ENCODE assay signal across 13 cellular contexts in the genomic region with DNA sequence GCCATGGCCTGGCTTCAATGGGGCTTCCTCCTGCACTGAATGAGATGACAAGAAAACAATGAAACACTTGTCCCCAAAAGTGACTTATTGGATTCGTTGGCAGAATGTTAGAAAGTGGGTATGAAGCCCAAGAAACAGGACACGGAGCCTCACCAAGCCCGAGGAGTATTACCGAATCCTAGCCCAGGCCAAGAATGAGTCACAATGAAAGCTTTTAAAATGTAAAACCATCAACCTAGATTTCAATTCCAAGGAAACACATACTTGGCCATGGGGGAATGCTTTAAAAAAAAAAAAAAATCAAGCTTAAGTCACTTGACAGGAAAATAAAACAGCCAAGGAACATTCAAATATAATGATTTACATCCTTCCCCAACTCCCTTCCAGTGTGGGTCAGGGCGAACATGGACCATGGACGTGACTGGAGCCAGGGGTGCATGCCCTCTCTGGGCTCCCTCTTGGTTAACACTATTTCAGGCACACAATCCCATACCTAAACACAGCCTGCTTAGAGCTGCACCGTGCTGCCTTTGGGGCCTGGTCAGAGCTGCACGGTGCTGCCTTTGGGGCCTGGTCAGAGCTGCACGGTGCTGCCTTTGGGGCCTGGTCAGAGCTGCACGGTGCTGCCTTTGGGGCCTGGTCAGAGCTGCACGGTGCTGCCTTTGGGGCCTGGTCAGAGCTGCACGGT. TPM values are rescaled to one million over a fixed set of nuclear protein-coding genes. Genes with fewer than 3 reads are reported as not detected.
A peak's percentile ranks its signal among the peaks of the same experiment; 100 is the strongest.
DNase-seq lines count a peak whose midpoint lies in the region; ATAC-seq and TF ChIP-seq lines count a peak whose summit lies in the region.
"Had no signal": no experiment of that assay in that cellular context is flagged by ENCODE, and none has a peak within 500 bp of the region (broad histone marks: within the 10 kb centered on the region; RNA-seq: fewer than 3 reads in every experiment).

No MANE protein-coding gene starts in this region.

- no peaks in the 10 kb centered on the region for H3K9me3 ChIP-seq in skeletal muscle satellite cell (replicated peaks; ENCODE audit: low read length)

- H3K4me3 Mint-ChIP-seq in activated CD4-positive, alpha-beta memory T cell treated with anti-CD3 and anti-CD28 coated beads, Interleukin-2, amount 10 ng/mL, durations not matched to agents 7 days and 5 days = no peak overlapping the region

- DNase-seq in Daoy (ENCODE audit: low read depth) (peak; percentile 56), foreskin melanocyte (peak; percentile 70), NCI-H1930 (lab: John Stamatoyannopoulos, UW) (no peak), midbrain (lab: John Stamatoyannopoulos, UW) (no peak)
- DNase-seq in activated CD4-positive, alpha-beta memory T cell treated with anti-CD3 and anti-CD28 coated beads, Interleukin-2, amount 10 ng/mL, durations not matched to agents 7 days and 5 days = no peak
- no peak for DNase-seq in activated CD4-positive, alpha-beta T cell treated with anti-CD3 and anti-CD28 coated beads, Interleukin-2, amount 50 U/mL, for 48 hours
- DNase-seq: activated CD4-positive, alpha-beta T cell treated with anti-CD3 and anti-CD28 coated beads for 4 hours; activated naive CD4-positive, alpha-beta T cell treated with anti-CD3 and anti-CD28 coated beads, Interleukin-2, amount 10 ng/mL, durations not matched to agents 7 days and 5 days; NCI-H774 had no signal

- H3K4me3 ChIP-seq in skeletal muscle satellite cell (ENCODE audit: low read length) = no peak overlapping the region
- H3K4me3 ChIP-seq: dorsolateral prefrontal cortex, skin epidermis had no signal

- no peaks in the 10 kb centered on the region for H3K36me3 ChIP-seq in skeletal muscle satellite cell (ENCODE audit: insufficient read depth, low read length)

- H3K27me3 Mint-ChIP-seq in activated CD4-positive, alpha-beta memory T cell treated with anti-CD3 and anti-CD28 coated beads, Interleukin-2, amount 10 ng/mL, durations not matched to agents 7 days and 5 days = no peaks in the 10 kb centered on the region

- CTCF ChIA-PET in activated CD4-positive, alpha-beta memory T cell treated with anti-CD3 and anti-CD28 coated beads, Interleukin-2, amount 10 ng/mL, durations not matched to agents 7 days and 5 days (lab: Charles Lee) = interaction anchor here (1.0 to 1.3 kb wide), 4 partner anchors 12 to 204 kb away, joined by 3 to 6 read pairs (median 4); no protein-coding TSS in a partner anchor

- peaks cover 15% of the 10 kb centered on the region for H3K36me3 Mint-ChIP-seq in activated CD4-positive, alpha-beta memory T cell treated with anti-CD3 and anti-CD28 coated beads, Interleukin-2, amount 10 ng/mL, durations not matched to agents 7 days and 5 days (ENCODE audit: low read depth)

- peak; percentile 44 for ATAC-seq in SK-N-SH treated with all-trans-retinoic acid at 6 μM for 48 hours

- POLR2A ChIA-PET in activated CD4-positive, alpha-beta memory T cell treated with anti-CD3 and anti-CD28 coated beads, Interleukin-2, amount 10 ng/mL, durations not matched to agents 7 days and 5 days (lab: Charles Lee) = interaction anchor here (2.1 kb wide), 1 partner anchor 384 kb away, joined by 6 read pairs; the partner anchor contains the start of gene ATP5F1E

- H3K4me1 ChIP-seq in skeletal muscle satellite cell (ENCODE audit: control insufficient read depth, insufficient read depth, low read length) = peaks cover 26% of the 10 kb centered on the region

- H3K9me3 Mint-ChIP-seq in activated CD4-positive, alpha-beta memory T cell treated with anti-CD3 and anti-CD28 coated beads, Interleukin-2, amount 10 ng/mL, durations not matched to agents 7 days and 5 days = no peaks in the 10 kb centered on the region
- H3K9me3 Mint-ChIP-seq: activated naive CD4-positive, alpha-beta T cell treated with anti-CD3 and anti-CD28 coated beads, Interleukin-2, amount 10 ng/mL, durations not matched to agents 7 days and 5 days had no signal

- H3K27ac Mint-ChIP-seq in activated CD4-positive, alpha-beta memory T cell treated with anti-CD3 and anti-CD28 coated beads, Interleukin-2, amount 10 ng/mL, durations not matched to agents 7 days and 5 days = no peak overlapping the region

- peaks cover 5% of the 10 kb centered on the region for H3K4me1 Mint-ChIP-seq in activated CD4-positive, alpha-beta memory T cell treated with anti-CD3 and anti-CD28 coated beads, Interleukin-2, amount 10 ng/mL, durations not matched to agents 7 days and 5 days

- H3K9ac ChIP-seq in skeletal muscle satellite cell (ENCODE audit: low read depth, low read length) = no peak overlapping the region

- H3K27me3 ChIP-seq in skeletal muscle satellite cell (ENCODE audit: control insufficient read depth, insufficient read depth, low read length) = no peaks in the 10 kb centered on the region
- H3K27me3 ChIP-seq: dorsolateral prefrontal cortex had no signal

- H3K4me2 ChIP-seq in skeletal muscle satellite cell (ENCODE audit: low read length) = peak overlapping the region; percentile 12

TF ChIP-seq in SK-N-SH treated with all-trans-retinoic acid at 6 μM for 48 hours, 23 proteins besides CTCF, POLR2A, EP300 and RAD21:
- TF ChIP-seq CSRNP3 (CRISPR knock-in tag; IDR thresholded peaks at IDR 0.05) = no peak
- TF ChIP-seq POU6F1 (CRISPR knock-in tag; IDR thresholded peaks at IDR 0.05; ENCODE audit: borderline replicate concordance, low read depth) = no peak
- no peak for TF ChIP-seq ZFP3 (CRISPR knock-in tag; IDR thresholded peaks at IDR 0.05)
- TF ChIP-seq ESRRG (CRISPR knock-in tag; IDR thresholded peaks at IDR 0.05) = no peak
- TF ChIP-seq CSDC2 (CRISPR knock-in tag; IDR thresholded peaks at IDR 0.05) = no peak
- no peak for TF ChIP-seq ZFP30 (CRISPR knock-in tag; IDR thresholded peaks at IDR 0.05)
- no peak for TF ChIP-seq SNAI2 (CRISPR knock-in tag; IDR thresholded peaks at IDR 0.05)
- TF ChIP-seq GLIS3 (CRISPR knock-in tag; IDR thresholded peaks at IDR 0.05) = no peak
- no peak for TF ChIP-seq ZNF565 (CRISPR knock-in tag; conservative IDR thresholded peaks at IDR 0.05; ENCODE audit: low read depth)
- TF ChIP-seq ZNF70 (CRISPR knock-in tag; IDR thresholded peaks at IDR 0.05) = no peak
- no peak for TF ChIP-seq RARB (CRISPR knock-in tag; IDR thresholded peaks at IDR 0.05)
- TF ChIP-seq, protein P1, sequence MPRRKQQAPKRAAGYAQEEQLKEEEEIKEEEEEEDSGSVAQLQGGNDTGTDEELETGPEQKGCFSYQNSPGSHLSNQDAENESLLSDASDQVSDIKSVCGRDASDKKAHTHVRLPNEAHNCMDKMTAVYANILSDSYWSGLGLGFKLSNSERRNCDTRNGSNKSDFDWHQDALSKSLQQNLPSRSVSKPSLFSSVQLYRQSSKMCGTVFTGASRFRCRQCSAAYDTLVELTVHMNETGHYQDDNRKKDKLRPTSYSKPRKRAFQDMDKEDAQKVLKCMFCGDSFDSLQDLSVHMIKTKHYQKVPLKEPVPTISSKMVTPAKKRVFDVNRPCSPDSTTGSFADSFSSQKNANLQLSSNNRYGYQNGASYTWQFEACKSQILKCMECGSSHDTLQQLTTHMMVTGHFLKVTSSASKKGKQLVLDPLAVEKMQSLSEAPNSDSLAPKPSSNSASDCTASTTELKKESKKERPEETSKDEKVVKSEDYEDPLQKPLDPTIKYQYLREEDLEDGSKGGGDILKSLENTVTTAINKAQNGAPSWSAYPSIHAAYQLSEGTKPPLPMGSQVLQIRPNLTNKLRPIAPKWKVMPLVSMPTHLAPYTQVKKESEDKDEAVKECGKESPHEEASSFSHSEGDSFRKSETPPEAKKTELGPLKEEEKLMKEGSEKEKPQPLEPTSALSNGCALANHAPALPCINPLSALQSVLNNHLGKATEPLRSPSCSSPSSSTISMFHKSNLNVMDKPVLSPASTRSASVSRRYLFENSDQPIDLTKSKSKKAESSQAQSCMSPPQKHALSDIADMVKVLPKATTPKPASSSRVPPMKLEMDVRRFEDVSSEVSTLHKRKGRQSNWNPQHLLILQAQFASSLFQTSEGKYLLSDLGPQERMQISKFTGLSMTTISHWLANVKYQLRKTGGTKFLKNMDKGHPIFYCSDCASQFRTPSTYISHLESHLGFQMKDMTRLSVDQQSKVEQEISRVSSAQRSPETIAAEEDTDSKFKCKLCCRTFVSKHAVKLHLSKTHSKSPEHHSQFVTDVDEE (CRISPR knock-in tag; IDR thresholded peaks at IDR 0.05) = no peak
- TF ChIP-seq TOX (CRISPR knock-in tag; IDR thresholded peaks at IDR 0.05; ENCODE audit: borderline replicate concordance) = no peak

RNA-seq across cellular contexts. Expression of gene STX16, which starts 3.1 kb away (rescaled TPM):
- 12.1 and 16.0 TPM in 2 replicates for total RNA-seq in Daoy (2014; rRNA removed; shearing (Covaris generic))
- 16.5 and 18.6 TPM in 2 replicates for total RNA-seq in skeletal muscle satellite cell (2012; rRNA removed)
- 100 to 1,000 TPM; 152 to 153 TPM for total RNA-seq in activated CD4-positive, alpha-beta memory T cell treated with anti-CD3 and anti-CD28 coated beads, Interleukin-2, amount 10 ng/mL, durations not matched to agents 7 days and 5 days

RNA-seq across cellular contexts. Expression of gene NPEPL1, which starts 44.6 kb away (rescaled TPM):
- total RNA-seq in Daoy (2014; rRNA removed; shearing (Covaris generic)) = 3.9 and 6.8 TPM in 2 replicates
- total RNA-seq in skeletal muscle satellite cell (2012; rRNA removed) = 27.1 and 27.5 TPM in 2 replicates
- 10 to 100 TPM; 29.1 to 30.7 TPM for total RNA-seq in activated CD4-positive, alpha-beta memory T cell treated with anti-CD3 and anti-CD28 coated beads, Interleukin-2, amount 10 ng/mL, durations not matched to agents 7 days and 5 days

Comparison
In these comparisons a context has a peak if more than half of its experiments do, and no peak if none do; other contexts are left out.
1. DNase-seq: peak in Daoy (single experiment) and foreskin melanocyte (single experiment); none in NCI-H1930 (0 of 2), midbrain (single experiment), activated CD4-positive, alpha-beta memory T cell treated with anti-CD3 and anti-CD28 coated beads, Interleukin-2, amount 10 ng/mL, durations not matched to agents 7 days and 5 days (single experiment) and activated CD4-positive, alpha-beta T cell treated with anti-CD3 and anti-CD28 coated beads, Interleukin-2, amount 50 U/mL, for 48 hours (0 of 2).